In the genomic region with DNA sequence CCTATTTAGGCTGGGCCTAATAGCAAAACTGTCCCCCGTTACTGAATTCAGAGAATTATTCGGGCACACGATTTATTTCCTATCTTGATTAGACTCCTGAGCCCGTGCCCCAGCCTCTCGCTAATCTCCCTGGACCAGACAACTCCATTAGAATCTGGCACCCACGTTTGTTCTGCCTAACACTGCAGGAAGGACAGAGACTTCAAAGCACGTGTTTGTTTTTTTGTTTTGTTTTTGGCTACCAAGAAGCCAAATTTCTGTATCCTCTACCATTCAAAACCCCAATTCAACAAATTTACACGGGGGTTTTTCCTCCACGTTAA, we compare ENCODE assay signal across 2 cellular contexts.
TF ChIP-seq lines count a peak whose summit lies in the region.

No MANE protein-coding gene starts in this region.

TF ChIP-seq in IMR-90, 13 proteins besides CTCF, POLR2A, EP300 and RAD21:
- TF ChIP-seq FOS (IDR thresholded peaks at IDR 0.05; ENCODE audit: low read depth, low read length) = no peak
- no peak for TF ChIP-seq CEBPB (IDR thresholded peaks at IDR 0.05; ENCODE audit: low read depth, low read length)
- no peak for TF ChIP-seq NFE2L2 (IDR thresholded peaks at IDR 0.05; ENCODE audit: low read depth, low read length)
- TF ChIP-seq, protein P1, sequence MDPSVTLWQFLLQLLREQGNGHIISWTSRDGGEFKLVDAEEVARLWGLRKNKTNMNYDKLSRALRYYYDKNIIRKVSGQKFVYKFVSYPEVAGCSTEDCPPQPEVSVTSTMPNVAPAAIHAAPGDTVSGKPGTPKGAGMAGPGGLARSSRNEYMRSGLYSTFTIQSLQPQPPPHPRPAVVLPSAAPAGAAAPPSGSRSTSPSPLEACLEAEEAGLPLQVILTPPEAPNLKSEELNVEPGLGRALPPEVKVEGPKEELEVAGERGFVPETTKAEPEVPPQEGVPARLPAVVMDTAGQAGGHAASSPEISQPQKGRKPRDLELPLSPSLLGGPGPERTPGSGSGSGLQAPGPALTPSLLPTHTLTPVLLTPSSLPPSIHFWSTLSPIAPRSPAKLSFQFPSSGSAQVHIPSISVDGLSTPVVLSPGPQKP (IDR thresholded peaks at IDR 0.05; ENCODE audit: borderline replicate concordance, low read depth, low read length) = no peak
- no peak for TF ChIP-seq BHLHE40 (IDR thresholded peaks at IDR 0.05; ENCODE audit: low read depth, low read length)
- no peak for TF ChIP-seq SMC3 (IDR thresholded peaks at IDR 0.05; ENCODE audit: low read depth, low read length)
- no peak for TF ChIP-seq MAZ (IDR thresholded peaks at IDR 0.05; ENCODE audit: borderline replicate concordance, low read depth, low read length)
- TF ChIP-seq RCOR1 (IDR thresholded peaks at IDR 0.05; ENCODE audit: insufficient replicate concordance, low read length) = no peak
- TF ChIP-seq CHD1 (IDR thresholded peaks at IDR 0.05; ENCODE audit: low read depth, low read length) = no peak
- no peak for TF ChIP-seq MAFK (IDR thresholded peaks at IDR 0.05; ENCODE audit: low read depth, low read length)
- TF ChIP-seq, protein P2, sequence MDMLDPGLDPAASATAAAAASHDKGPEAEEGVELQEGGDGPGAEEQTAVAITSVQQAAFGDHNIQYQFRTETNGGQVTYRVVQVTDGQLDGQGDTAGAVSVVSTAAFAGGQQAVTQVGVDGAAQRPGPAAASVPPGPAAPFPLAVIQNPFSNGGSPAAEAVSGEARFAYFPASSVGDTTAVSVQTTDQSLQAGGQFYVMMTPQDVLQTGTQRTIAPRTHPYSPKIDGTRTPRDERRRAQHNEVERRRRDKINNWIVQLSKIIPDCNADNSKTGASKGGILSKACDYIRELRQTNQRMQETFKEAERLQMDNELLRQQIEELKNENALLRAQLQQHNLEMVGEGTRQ (IDR thresholded peaks at IDR 0.05; ENCODE audit: low read depth, low read length) = no peak
- TF ChIP-seq MXI1 (IDR thresholded peaks at IDR 0.05; ENCODE audit: borderline replicate concordance, low read depth, low read length) = no peak
- TF ChIP-seq RFX5 (IDR thresholded peaks at IDR 0.05; ENCODE audit: low read depth, low read length) = no peak

TF ChIP-seq in K562, 482 proteins besides CTCF, POLR2A, EP300 and RAD21:
- TF ChIP-seq, protein P3, sequence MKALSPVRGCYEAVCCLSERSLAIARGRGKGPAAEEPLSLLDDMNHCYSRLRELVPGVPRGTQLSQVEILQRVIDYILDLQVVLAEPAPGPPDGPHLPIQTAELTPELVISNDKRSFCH (CRISPR knock-in tag; IDR thresholded peaks at IDR 0.05) = no peak
- TF ChIP-seq, protein P3 (tag; IDR thresholded peaks at IDR 0.05) = no peak
- TF ChIP-seq GTF2A2 (tag; IDR thresholded peaks at IDR 0.05) (no peak), BHLHE40 (IDR thresholded peaks at IDR 0.05; ENCODE audit: low read length) (peak; percentile 67), POLR3A (IDR thresholded peaks at IDR 0.05; ENCODE audit: borderline replicate concordance, extremely low read depth, insufficient read depth, insufficient read length) (no peak), CEBPB (tag; IDR thresholded peaks at IDR 0.05) (no peak), TAL1 (IDR thresholded peaks at IDR 0.05) (peak; percentile 35), ZKSCAN8 (CRISPR knock-in tag; IDR thresholded peaks at IDR 0.05) (no peak), HNRNPH1 (optimal IDR thresholded peaks at IDR 0.05; ENCODE audit: low read depth, low read length) (no peak), GATAD2B (IDR thresholded peaks at IDR 0.05; ENCODE audit: borderline replicate concordance) (no peak), L3MBTL2 (IDR thresholded peaks at IDR 0.05) (peak; percentile 51; the same call in 1 of the 2 replicates), MYC (IDR thresholded peaks at IDR 0.05; ENCODE audit: low read depth, low read length) (0 out of 2 replicates have a peak, but pooled peaks have one; percentile 34), MYC (CRISPR knock-in tag; IDR thresholded peaks at IDR 0.05; ENCODE audit: borderline replicate concordance, low read depth) (no peak), YBX1 (IDR thresholded peaks at IDR 0.05) (no peak), RBFOX2 (IDR thresholded peaks at IDR 0.05; ENCODE audit: low read depth, low read length) (no peak), CBX1 (IDR thresholded peaks at IDR 0.05; ENCODE audit: low read depth) (no peak), SIN3A (IDR thresholded peaks at IDR 0.05; ENCODE audit: borderline replicate concordance in 2 of 2, control insufficient read depth in 1 of 2, low read depth in 2 of 2, low read length in 2 of 2) (no peak), ARID1B (IDR thresholded peaks at IDR 0.05) (peak; percentile 42), TCFL5 (CRISPR knock-in tag; conservative IDR thresholded peaks at IDR 0.05) (no peak), ASH1L (IDR thresholded peaks at IDR 0.05; ENCODE audit: borderline replicate concordance, low read depth, partially characterized antibody) (no peak), TEAD4 (IDR thresholded peaks at IDR 0.05; ENCODE audit: low read length) (peak; percentile 32; the same call in 1 of the 2 replicates), TEAD4 (CRISPR knock-in tag; IDR thresholded peaks at IDR 0.05; ENCODE audit: borderline replicate concordance) (no peak), CBFA2T3 (IDR thresholded peaks at IDR 0.05) (peak; percentile 53), FOXP1 (CRISPR knock-in tag; IDR thresholded peaks at IDR 0.05) (no peak)
- TF ChIP-seq, protein P4, sequence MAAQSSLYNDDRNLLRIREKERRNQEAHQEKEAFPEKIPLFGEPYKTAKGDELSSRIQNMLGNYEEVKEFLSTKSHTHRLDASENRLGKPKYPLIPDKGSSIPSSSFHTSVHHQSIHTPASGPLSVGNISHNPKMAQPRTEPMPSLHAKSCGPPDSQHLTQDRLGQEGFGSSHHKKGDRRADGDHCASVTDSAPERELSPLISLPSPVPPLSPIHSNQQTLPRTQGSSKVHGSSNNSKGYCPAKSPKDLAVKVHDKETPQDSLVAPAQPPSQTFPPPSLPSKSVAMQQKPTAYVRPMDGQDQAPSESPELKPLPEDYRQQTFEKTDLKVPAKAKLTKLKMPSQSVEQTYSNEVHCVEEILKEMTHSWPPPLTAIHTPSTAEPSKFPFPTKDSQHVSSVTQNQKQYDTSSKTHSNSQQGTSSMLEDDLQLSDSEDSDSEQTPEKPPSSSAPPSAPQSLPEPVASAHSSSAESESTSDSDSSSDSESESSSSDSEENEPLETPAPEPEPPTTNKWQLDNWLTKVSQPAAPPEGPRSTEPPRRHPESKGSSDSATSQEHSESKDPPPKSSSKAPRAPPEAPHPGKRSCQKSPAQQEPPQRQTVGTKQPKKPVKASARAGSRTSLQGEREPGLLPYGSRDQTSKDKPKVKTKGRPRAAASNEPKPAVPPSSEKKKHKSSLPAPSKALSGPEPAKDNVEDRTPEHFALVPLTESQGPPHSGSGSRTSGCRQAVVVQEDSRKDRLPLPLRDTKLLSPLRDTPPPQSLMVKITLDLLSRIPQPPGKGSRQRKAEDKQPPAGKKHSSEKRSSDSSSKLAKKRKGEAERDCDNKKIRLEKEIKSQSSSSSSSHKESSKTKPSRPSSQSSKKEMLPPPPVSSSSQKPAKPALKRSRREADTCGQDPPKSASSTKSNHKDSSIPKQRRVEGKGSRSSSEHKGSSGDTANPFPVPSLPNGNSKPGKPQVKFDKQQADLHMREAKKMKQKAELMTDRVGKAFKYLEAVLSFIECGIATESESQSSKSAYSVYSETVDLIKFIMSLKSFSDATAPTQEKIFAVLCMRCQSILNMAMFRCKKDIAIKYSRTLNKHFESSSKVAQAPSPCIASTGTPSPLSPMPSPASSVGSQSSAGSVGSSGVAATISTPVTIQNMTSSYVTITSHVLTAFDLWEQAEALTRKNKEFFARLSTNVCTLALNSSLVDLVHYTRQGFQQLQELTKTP (IDR thresholded peaks at IDR 0.05; ENCODE audit: low read depth in 1 of 2, partially characterized antibody in 2 of 2) = no peak
- TF ChIP-seq, protein P5, sequence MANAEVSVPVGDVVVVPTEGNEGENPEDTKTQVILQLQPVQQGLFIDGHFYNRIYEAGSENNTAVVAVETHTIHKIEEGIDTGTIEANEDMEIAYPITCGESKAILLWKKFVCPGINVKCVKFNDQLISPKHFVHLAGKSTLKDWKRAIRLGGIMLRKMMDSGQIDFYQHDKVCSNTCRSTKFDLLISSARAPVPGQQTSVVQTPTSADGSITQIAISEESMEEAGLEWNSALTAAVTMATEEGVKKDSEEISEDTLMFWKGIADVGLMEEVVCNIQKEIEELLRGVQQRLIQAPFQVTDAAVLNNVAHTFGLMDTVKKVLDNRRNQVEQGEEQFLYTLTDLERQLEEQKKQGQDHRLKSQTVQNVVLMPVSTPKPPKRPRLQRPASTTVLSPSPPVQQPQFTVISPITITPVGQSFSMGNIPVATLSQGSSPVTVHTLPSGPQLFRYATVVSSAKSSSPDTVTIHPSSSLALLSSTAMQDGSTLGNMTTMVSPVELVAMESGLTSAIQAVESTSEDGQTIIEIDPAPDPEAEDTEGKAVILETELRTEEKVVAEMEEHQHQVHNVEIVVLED (CRISPR knock-in tag; IDR thresholded peaks at IDR 0.05) = no peak
- TF ChIP-seq, protein P6, sequence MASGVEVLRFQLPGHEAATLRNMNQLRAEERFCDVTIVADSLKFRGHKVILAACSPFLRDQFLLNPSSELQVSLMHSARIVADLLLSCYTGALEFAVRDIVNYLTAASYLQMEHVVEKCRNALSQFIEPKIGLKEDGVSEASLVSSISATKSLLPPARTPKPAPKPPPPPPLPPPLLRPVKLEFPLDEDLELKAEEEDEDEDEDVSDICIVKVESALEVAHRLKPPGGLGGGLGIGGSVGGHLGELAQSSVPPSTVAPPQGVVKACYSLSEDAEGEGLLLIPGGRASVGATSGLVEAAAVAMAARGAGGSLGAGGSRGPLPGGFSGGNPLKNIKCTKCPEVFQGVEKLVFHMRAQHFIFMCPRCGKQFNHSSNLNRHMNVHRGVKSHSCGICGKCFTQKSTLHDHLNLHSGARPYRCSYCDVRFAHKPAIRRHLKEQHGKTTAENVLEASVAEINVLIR (CRISPR knock-in tag; IDR thresholded peaks at IDR 0.05) = no peak
- TF ChIP-seq, protein P7, sequence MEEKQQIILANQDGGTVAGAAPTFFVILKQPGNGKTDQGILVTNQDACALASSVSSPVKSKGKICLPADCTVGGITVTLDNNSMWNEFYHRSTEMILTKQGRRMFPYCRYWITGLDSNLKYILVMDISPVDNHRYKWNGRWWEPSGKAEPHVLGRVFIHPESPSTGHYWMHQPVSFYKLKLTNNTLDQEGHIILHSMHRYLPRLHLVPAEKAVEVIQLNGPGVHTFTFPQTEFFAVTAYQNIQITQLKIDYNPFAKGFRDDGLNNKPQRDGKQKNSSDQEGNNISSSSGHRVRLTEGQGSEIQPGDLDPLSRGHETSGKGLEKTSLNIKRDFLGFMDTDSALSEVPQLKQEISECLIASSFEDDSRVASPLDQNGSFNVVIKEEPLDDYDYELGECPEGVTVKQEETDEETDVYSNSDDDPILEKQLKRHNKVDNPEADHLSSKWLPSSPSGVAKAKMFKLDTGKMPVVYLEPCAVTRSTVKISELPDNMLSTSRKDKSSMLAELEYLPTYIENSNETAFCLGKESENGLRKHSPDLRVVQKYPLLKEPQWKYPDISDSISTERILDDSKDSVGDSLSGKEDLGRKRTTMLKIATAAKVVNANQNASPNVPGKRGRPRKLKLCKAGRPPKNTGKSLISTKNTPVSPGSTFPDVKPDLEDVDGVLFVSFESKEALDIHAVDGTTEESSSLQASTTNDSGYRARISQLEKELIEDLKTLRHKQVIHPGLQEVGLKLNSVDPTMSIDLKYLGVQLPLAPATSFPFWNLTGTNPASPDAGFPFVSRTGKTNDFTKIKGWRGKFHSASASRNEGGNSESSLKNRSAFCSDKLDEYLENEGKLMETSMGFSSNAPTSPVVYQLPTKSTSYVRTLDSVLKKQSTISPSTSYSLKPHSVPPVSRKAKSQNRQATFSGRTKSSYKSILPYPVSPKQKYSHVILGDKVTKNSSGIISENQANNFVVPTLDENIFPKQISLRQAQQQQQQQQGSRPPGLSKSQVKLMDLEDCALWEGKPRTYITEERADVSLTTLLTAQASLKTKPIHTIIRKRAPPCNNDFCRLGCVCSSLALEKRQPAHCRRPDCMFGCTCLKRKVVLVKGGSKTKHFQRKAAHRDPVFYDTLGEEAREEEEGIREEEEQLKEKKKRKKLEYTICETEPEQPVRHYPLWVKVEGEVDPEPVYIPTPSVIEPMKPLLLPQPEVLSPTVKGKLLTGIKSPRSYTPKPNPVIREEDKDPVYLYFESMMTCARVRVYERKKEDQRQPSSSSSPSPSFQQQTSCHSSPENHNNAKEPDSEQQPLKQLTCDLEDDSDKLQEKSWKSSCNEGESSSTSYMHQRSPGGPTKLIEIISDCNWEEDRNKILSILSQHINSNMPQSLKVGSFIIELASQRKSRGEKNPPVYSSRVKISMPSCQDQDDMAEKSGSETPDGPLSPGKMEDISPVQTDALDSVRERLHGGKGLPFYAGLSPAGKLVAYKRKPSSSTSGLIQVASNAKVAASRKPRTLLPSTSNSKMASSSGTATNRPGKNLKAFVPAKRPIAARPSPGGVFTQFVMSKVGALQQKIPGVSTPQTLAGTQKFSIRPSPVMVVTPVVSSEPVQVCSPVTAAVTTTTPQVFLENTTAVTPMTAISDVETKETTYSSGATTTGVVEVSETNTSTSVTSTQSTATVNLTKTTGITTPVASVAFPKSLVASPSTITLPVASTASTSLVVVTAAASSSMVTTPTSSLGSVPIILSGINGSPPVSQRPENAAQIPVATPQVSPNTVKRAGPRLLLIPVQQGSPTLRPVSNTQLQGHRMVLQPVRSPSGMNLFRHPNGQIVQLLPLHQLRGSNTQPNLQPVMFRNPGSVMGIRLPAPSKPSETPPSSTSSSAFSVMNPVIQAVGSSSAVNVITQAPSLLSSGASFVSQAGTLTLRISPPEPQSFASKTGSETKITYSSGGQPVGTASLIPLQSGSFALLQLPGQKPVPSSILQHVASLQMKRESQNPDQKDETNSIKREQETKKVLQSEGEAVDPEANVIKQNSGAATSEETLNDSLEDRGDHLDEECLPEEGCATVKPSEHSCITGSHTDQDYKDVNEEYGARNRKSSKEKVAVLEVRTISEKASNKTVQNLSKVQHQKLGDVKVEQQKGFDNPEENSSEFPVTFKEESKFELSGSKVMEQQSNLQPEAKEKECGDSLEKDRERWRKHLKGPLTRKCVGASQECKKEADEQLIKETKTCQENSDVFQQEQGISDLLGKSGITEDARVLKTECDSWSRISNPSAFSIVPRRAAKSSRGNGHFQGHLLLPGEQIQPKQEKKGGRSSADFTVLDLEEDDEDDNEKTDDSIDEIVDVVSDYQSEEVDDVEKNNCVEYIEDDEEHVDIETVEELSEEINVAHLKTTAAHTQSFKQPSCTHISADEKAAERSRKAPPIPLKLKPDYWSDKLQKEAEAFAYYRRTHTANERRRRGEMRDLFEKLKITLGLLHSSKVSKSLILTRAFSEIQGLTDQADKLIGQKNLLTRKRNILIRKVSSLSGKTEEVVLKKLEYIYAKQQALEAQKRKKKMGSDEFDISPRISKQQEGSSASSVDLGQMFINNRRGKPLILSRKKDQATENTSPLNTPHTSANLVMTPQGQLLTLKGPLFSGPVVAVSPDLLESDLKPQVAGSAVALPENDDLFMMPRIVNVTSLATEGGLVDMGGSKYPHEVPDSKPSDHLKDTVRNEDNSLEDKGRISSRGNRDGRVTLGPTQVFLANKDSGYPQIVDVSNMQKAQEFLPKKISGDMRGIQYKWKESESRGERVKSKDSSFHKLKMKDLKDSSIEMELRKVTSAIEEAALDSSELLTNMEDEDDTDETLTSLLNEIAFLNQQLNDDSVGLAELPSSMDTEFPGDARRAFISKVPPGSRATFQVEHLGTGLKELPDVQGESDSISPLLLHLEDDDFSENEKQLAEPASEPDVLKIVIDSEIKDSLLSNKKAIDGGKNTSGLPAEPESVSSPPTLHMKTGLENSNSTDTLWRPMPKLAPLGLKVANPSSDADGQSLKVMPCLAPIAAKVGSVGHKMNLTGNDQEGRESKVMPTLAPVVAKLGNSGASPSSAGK (IDR thresholded peaks at IDR 0.05) = peak; percentile 22; the same call in 1 of the 2 replicates
